12 cellular contexts compared by ENCODE assay signal in genomic region chr1:20357796-20358195, GRCh38.
"Had no signal": no experiment of that assay in that cellular context is flagged by ENCODE, and none has a peak within 500 bp of the region (broad histone marks: within the 10 kb centered on the region; RNA-seq: fewer than 3 reads in every experiment).

No MANE protein-coding gene starts in this region.

- H3K4me3 Mint-ChIP-seq: memory B cell; nephron progenitor cell; stimulated activated naive CD8-positive, alpha-beta T cell treated with anti-CD3 and anti-CD28 coated beads, Interleukin-15, Interleukin-2, amounts not matched to agents 100 ng/mL and 50 ng/mL, for 24 hours had no signal

- DNase-seq: activated CD4-positive, alpha-beta T cell treated with anti-CD3 and anti-CD28 coated beads for 1 hour; activated naive CD4-positive, alpha-beta T cell treated with Interleukin-2 at 50 U/mL for 16 hours; activated T-cell treated with anti-CD3 and anti-CD28 coated beads, Interleukin-2, amount 50 U/mL, for 1 hour; amygdala; left lung; nephron progenitor cell; nucleus accumbens; stimulated activated CD4-positive, alpha-beta T cell treated with anti-CD3 and anti-CD28 coated beads, Interleukin-1b, Interleukin-23, amount 100 ng/mL, for 48 hours; substantia nigra; thyroid gland had no signal

- H3K9me3 Mint-ChIP-seq: memory B cell; nephron progenitor cell; stimulated activated naive CD8-positive, alpha-beta T cell treated with anti-CD3 and anti-CD28 coated beads, Interleukin-15, Interleukin-2, amounts not matched to agents 100 ng/mL and 50 ng/mL, for 24 hours had no signal

- H3K36me3 Mint-ChIP-seq: memory B cell had no signal

- H3K9me3 ChIP-seq: left lung, thyroid gland had no signal

- H3K4me1 ChIP-seq: left lung had no signal

- H3K36me3 ChIP-seq: left lung, thyroid gland had no signal

- H3K27ac ChIP-seq: left lung, thyroid gland had no signal

- H3K27me3 ChIP-seq: thyroid gland had no signal

- H3K27ac Mint-ChIP-seq: memory B cell; nephron progenitor cell; stimulated activated naive CD8-positive, alpha-beta T cell treated with anti-CD3 and anti-CD28 coated beads, Interleukin-15, Interleukin-2, amounts not matched to agents 100 ng/mL and 50 ng/mL, for 24 hours had no signal

- H3K4me3 ChIP-seq: left lung, thyroid gland had no signal
